ENCODE assay signal across 8 cellular contexts in genomic region chr9:121744002-121744686, GRCh38.
DNase-seq lines count a peak whose midpoint lies in the region; ATAC-seq and TF ChIP-seq lines count a peak whose summit lies in the region.

No MANE protein-coding gene starts in this region.

- H3K36me3 ChIP-seq in neural cell (ENCODE audit: insufficient read depth, low read length) = no peaks in the 10 kb centered on the region

- H3K9me3 ChIP-seq in neural cell (ENCODE audit: low read length) = no peaks in the 10 kb centered on the region

- no peaks in the 10 kb centered on the region for H3F3A ChIP-seq in neural cell (ENCODE audit: insufficient read depth, low read length, poor library complexity, severe bottlenecking)

- TF ChIP-seq CTCF in VCaP (conservative IDR thresholded peaks at IDR 0.05) (peak; percentile 86), fibroblast of mammary gland (conservative IDR thresholded peaks at IDR 0.05; ENCODE audit: control insufficient read depth, insufficient read depth, low read depth, low read length) (peak; percentile 42), neural cell (IDR thresholded peaks at IDR 0.05; ENCODE audit: poor library complexity, severe bottlenecking) (peak; percentile 60)

- H3K27me3 ChIP-seq in neural cell (ENCODE audit: insufficient read depth, low read depth, low read length) = no peaks in the 10 kb centered on the region

- H3K79me2 ChIP-seq in neural cell (replicated peaks; ENCODE audit: insufficient read depth, low read length) = peaks cover 29% of the 10 kb centered on the region

- H3K4me2 ChIP-seq in neural cell (ENCODE audit: low read length) = no peak overlapping the region

- H3K9me2 ChIP-seq in neural cell (ENCODE audit: insufficient read depth, low read length) = no peaks in the 10 kb centered on the region

- TF ChIP-seq EP300 in neural cell (conservative IDR thresholded peaks at IDR 0.05; ENCODE audit: poor library complexity, severe bottlenecking) = no peak

- DNase-seq in Daoy (ENCODE audit: low read depth) (peak; percentile 77), HK-2 (ENCODE audit: unreplicated experiment) (peak; percentile 67), fibroblast of mammary gland (ENCODE audit: low read depth) (peak; percentile 45), NCI-H1105 treated with DMSO at 0.1 percent for 48 hours (lab: John Stamatoyannopoulos, UW) (no peak)

- H3K9ac ChIP-seq in neural cell (ENCODE audit: low read length) = peak overlapping the region; percentile 15

- H2AFZ ChIP-seq in neural cell (ENCODE audit: low read depth, low read length) = no peak overlapping the region

- peaks cover 3% of the 10 kb centered on the region for H4K20me1 ChIP-seq in neural cell (ENCODE audit: insufficient read depth)

- H3K27ac ChIP-seq in VCaP (peak overlapping the region; percentile 65), neural cell (ENCODE audit: low read length) (no peak overlapping the region)

- ATAC-seq in HG03095 (IDR thresholded peaks at IDR 0.05; ENCODE audit: unreplicated experiment) (no peak), HG02642 (IDR thresholded peaks at IDR 0.05; ENCODE audit: poor library complexity, unreplicated experiment) (no peak)

- H3K4me3 ChIP-seq in fibroblast of mammary gland (ENCODE audit: control insufficient read depth, low read depth, low read length) = peak overlapping the region; percentile 53
- peak overlapping the region; percentile 54 for H3K4me3 ChIP-seq in neural cell (ENCODE audit: low read length)

- TF ChIP-seq RAD21 in neural cell (conservative IDR thresholded peaks at IDR 0.05) = peak; percentile 62

TF ChIP-seq in neural cell, 6 proteins besides CTCF, POLR2A, EP300 and RAD21:
- TF ChIP-seq SMC3 (conservative IDR thresholded peaks at IDR 0.05; ENCODE audit: poor library complexity) (peak; percentile 48), MXI1 (conservative IDR thresholded peaks at IDR 0.05; ENCODE audit: poor library complexity, severe bottlenecking) (no peak)
